ENCODE assay signal across 20 cellular contexts in the genomic region with DNA sequence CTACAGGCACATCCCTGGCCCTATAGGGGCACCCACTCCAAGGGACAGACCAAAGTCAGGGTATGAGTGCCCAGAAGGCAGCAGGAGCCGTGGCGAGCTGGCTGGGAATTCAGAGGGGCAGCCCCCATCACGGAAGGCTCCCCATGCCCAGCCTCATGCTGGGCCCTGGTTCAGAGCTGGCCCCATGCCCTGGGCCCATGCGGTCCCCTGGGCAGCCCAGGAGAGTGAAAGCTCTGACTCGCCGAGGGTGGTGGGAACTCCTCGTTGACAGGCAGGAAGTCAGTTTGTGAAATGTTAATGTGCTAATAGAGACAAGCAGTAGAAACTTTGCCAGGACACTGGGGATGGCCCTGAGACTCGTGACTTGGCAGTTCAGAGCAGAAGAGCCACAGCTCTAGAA.
"Had no signal": no experiment of that assay in that cellular context is flagged by ENCODE, and none has a peak within 500 bp of the region (broad histone marks: within the 10 kb centered on the region; RNA-seq: fewer than 3 reads in every experiment).

No MANE protein-coding gene starts in this region.

- H3K4me1 ChIP-seq: neural progenitor cell, parathyroid adenoma, prostate gland, right atrium auricular region, sigmoid colon, tibial nerve, upper lobe of right lung, uterus had no signal

- H3K36me3 ChIP-seq: neural progenitor cell, prostate gland, right atrium auricular region, sigmoid colon, spleen, thoracic aorta, tibial nerve, upper lobe of right lung, uterus had no signal

- H3K27me3 ChIP-seq: dorsolateral prefrontal cortex, neural progenitor cell, right atrium auricular region, spleen, tibial nerve, upper lobe of right lung, uterus had no signal

- DNase-seq: cortex of kidney; dorsolateral prefrontal cortex; effector CD4-positive, alpha-beta T cell; hypothalamus; mesenchymal stem cell; midbrain; naive thymus-derived CD4-positive, alpha-beta T cell; sigmoid colon; spleen; stimulated activated CD4-positive, alpha-beta T cell treated with anti-CD3 and anti-CD28 coated beads, Interleukin-2, amount 100 ng/mL, for 48 hours; stimulated activated naive B cell treated with anti-CD40 and anti-IgM and Interleukin-4, amounts not matched to agents 10 μg/mL and 1 μg/mL and 100 μg/mL, for 72 hours; upper lobe of right lung; uterus had no signal

- H3K9me3 ChIP-seq: prostate gland, upper lobe of right lung, uterus had no signal

- H3K4me3 ChIP-seq: dorsolateral prefrontal cortex, neural progenitor cell, prostate gland, right atrium auricular region, sigmoid colon, skin epidermis, spleen, thoracic aorta, tibial nerve, upper lobe of right lung, uterus had no signal

- H3K27ac ChIP-seq: dorsolateral prefrontal cortex, neural progenitor cell, parathyroid adenoma, prostate gland, right atrium auricular region, sigmoid colon, skin epidermis, thoracic aorta, tibial nerve, upper lobe of right lung, uterus had no signal

- ATAC-seq: naive thymus-derived CD4-positive, alpha-beta T cell; stimulated activated naive B cell treated with anti-CD40 and anti-IgM and Interleukin-4, amounts not matched to agents 10 μg/mL and 1 μg/mL and 100 μg/mL, for 72 hours had no signal
